ENCODE assay signal across 10 cellular contexts in the genomic region with DNA sequence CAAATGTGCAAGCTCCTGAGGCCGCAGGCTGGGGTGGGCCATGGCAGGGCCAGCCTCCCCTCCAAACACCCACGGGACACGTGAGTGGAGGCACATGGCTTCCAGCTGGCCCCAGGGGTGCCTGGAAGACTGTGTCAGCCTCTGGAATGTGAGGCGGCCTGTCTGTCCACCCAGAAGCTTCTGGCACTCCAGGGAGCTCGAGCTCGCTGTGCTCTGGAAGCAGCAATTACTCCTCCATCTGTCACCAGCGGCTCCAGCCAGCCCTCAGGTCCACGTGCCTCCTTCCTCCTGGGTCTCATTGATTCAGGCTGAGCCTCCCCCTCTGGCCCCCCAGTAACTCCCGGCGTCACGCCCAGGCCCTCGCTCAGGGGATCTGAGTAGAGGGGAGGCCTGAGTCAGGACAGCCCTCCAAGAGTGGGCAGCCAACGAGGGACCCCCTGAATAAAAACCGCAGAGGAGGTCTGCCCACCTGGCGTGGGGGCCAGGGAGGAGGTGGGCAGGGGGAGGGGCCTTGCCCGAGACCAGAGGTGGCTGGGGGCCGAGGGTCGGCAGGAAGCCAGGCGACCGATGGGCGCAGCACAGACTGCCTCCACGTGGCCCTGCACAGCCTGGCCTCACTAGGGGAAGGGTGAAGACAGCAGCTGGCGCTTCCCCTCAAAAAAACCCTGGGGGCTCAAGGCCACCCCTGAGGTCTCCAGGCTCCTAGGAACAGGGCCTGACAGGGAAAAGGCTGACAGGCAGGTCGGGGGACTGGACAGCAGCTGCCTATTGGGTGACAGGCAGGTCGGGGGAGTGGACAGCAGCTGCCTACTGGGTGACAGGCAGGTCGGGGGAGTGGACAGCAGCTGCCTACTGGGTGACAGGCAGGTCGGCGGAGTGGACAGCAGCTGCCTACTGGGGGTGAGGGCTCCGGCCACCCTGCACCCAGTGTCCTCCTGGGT. TPM values are rescaled to one million over a fixed set of nuclear protein-coding genes. Genes with fewer than 3 reads are reported as not detected.
A peak's percentile ranks its signal among the peaks of the same experiment; 100 is the strongest.
DNase-seq lines count a peak whose midpoint lies in the region; ATAC-seq and TF ChIP-seq lines count a peak whose summit lies in the region.
"Had no signal": no experiment of that assay in that cellular context is flagged by ENCODE, and none has a peak within 500 bp of the region (broad histone marks: within the 10 kb centered on the region; RNA-seq: fewer than 3 reads in every experiment).

No MANE protein-coding gene starts in this region.

- no peak overlapping the region for H3K4me3 Mint-ChIP-seq in activated CD4-positive, alpha-beta T cell treated with anti-CD3 and anti-CD28 coated beads for 36 hours

- H3K36me3 ChIP-seq in ACC112 (ENCODE audit: insufficient read depth, low read length): no peaks in the 10 kb centered on the region
- no peaks in the 10 kb centered on the region; the same call in none of the 2 replicates for H3K36me3 ChIP-seq in HAP-1 (replicated peaks)

- H3K9me3 Mint-ChIP-seq in activated CD4-positive, alpha-beta T cell treated with anti-CD3 and anti-CD28 coated beads for 36 hours (ENCODE audit: low read depth): no peaks in the 10 kb centered on the region

- H3K4me1 ChIP-seq in ACC112 (ENCODE audit: control insufficient read depth, insufficient read depth, low read length, unreplicated experiment) (peaks cover 65% of the 10 kb centered on the region), HAP-1 (peaks cover 22% of the 10 kb centered on the region)

- H3K27me3 ChIP-seq in ACC112 (ENCODE audit: insufficient read depth, low read length) (no peaks in the 10 kb centered on the region), HAP-1 (ENCODE audit: low read depth) (no peaks in the 10 kb centered on the region)

- no peak overlapping the region for H3K27ac Mint-ChIP-seq in activated CD4-positive, alpha-beta T cell treated with anti-CD3 and anti-CD28 coated beads for 36 hours

- H3K4me3 ChIP-seq in ACC112 (ENCODE audit: low read depth, low read length) (peak overlapping the region; percentile 58), LNCaP clone FGC (ENCODE audit: low read depth, low read length) (peak overlapping the region; percentile 15; the same call in 1 of the 2 replicates), choroid plexus epithelial cell (ENCODE audit: low read depth, low read length) (no peak overlapping the region), HAP-1 (no peak overlapping the region)

- no peak for DNase-seq in LNCaP clone FGC (ENCODE audit: low read depth)
- DNase-seq in choroid plexus epithelial cell (ENCODE audit: low read depth): peak; percentile 94
- peak; percentile 32 for DNase-seq in midbrain (lab: John Stamatoyannopoulos, UW)
- DNase-seq in HAP-1 (ENCODE audit: low spot score in 2 of 2): no peak
- DNase-seq in activated T-cell treated with anti-CD3 and anti-CD28 coated beads, Interleukin-2, amount 50 U/mL, for 1 hour: no peak
- no peak for DNase-seq in activated CD4-positive, alpha-beta T cell treated with anti-CD3 and anti-CD28 coated beads for 36 hours
- DNase-seq: activated CD4-positive, alpha-beta T cell treated with anti-CD3 and anti-CD28 coated beads for 1 hour; DMS79 treated with DMSO at 0.1 percent for 48 hours had no signal

- no peaks in the 10 kb centered on the region for H3K27me3 Mint-ChIP-seq in activated CD4-positive, alpha-beta T cell treated with anti-CD3 and anti-CD28 coated beads for 36 hours

- ATAC-seq in HG03442 (IDR thresholded peaks at IDR 0.05; ENCODE audit: unreplicated experiment): no peak
- ATAC-seq in activated CD4-positive, alpha-beta T cell treated with anti-CD3 and anti-CD28 coated beads for 36 hours: no peak

- POLR2A ChIA-PET in activated CD4-positive, alpha-beta T cell treated with anti-CD3 and anti-CD28 coated beads for 36 hours (lab: Charles Lee): interaction anchor here (0.6 kb wide), 1 partner anchor 68 kb away, joined by 3 read pairs; no protein-coding TSS in a partner anchor

- H3K4me1 Mint-ChIP-seq in activated CD4-positive, alpha-beta T cell treated with anti-CD3 and anti-CD28 coated beads for 36 hours: peaks cover 18% of the 10 kb centered on the region

- H3K36me3 Mint-ChIP-seq in activated CD4-positive, alpha-beta T cell treated with anti-CD3 and anti-CD28 coated beads for 36 hours (ENCODE audit: low read depth): peaks cover 2% of the 10 kb centered on the region

- peak overlapping the region; percentile 78 for H3K27ac ChIP-seq in ACC112 (ENCODE audit: low read depth, low read length)

- intact Hi-C loops in activated CD4-positive, alpha-beta T cell treated with anti-CD3 and anti-CD28 coated beads for 36 hours (cut with DNase I, micrococcal nuclease): no loop called here

- CTCF ChIA-PET in activated CD4-positive, alpha-beta T cell treated with anti-CD3 and anti-CD28 coated beads for 36 hours (lab: Charles Lee): interaction anchor here (0.6 to 4.2 kb wide), 3 partner anchors 9 to 139 kb away, joined by 3 to 18 read pairs (median 4); no protein-coding TSS in a partner anchor

- in situ Hi-C loops in HAP-1 (cut with MboI; ENCODE audit: low sequenced_read_pairs): no loop called here

- no peaks in the 10 kb centered on the region for H3K9me3 ChIP-seq in HAP-1

- H2AFZ ChIP-seq in ACC112 (ENCODE audit: low read length, unreplicated experiment): no peak overlapping the region

- TF ChIP-seq CTCF in LNCaP clone FGC (IDR thresholded peaks at IDR 0.05; ENCODE audit: control insufficient read depth, extremely low read depth, insufficient read depth) (no peak), choroid plexus epithelial cell (conservative IDR thresholded peaks at IDR 0.05; ENCODE audit: low read depth, low read length) (no peak)

- H3K79me2 ChIP-seq in ACC112 (ENCODE audit: control insufficient read depth, insufficient read depth, low read length, unreplicated experiment): peaks cover 96% of the 10 kb centered on the region

RNA-seq across cellular contexts. Expression of a gene that starts 11.9 kb away (rescaled TPM):
- 100 to 1,000 TPM; 105 to 126 TPM for total RNA-seq in activated CD4-positive, alpha-beta T cell treated with anti-CD3 and anti-CD28 coated beads for 36 hours

RNA-seq across cellular contexts. Expression of a gene that starts 30.4 kb away (rescaled TPM):
- total RNA-seq in activated CD4-positive, alpha-beta T cell treated with anti-CD3 and anti-CD28 coated beads for 36 hours: 100 to 1,000 TPM; 136 to 182 TPM

RNA-seq across cellular contexts. Expression of a gene that starts 38.6 kb away (rescaled TPM):
- 100 to 1,000 TPM; 105 to 179 TPM for total RNA-seq in activated CD4-positive, alpha-beta T cell treated with anti-CD3 and anti-CD28 coated beads for 36 hours

Comparison
In these comparisons a context has a peak if more than half of its experiments do, and no peak if none do; other contexts are left out.
1. H3K4me3 ChIP-seq: peak in ACC112 (single experiment) and LNCaP clone FGC (single experiment); none in choroid plexus epithelial cell (single experiment) and HAP-1 (single experiment).
2. DNase-seq: peak in choroid plexus epithelial cell (single experiment) and midbrain (single experiment); none in LNCaP clone FGC (single experiment), HAP-1 (0 of 2), activated T-cell treated with anti-CD3 and anti-CD28 coated beads, Interleukin-2, amount 50 U/mL, for 1 hour (single experiment) and activated CD4-positive, alpha-beta T cell treated with anti-CD3 and anti-CD28 coated beads for 36 hours (single experiment).